11 cellular contexts compared by ENCODE assay signal in genomic region chr14:72781476-72782181, GRCh38.
DNase-seq lines count a peak whose midpoint lies in the region; ATAC-seq and TF ChIP-seq lines count a peak whose summit lies in the region.
"Had no signal": no experiment of that assay in that cellular context is flagged by ENCODE, and none has a peak within 500 bp of the region (broad histone marks: within the 10 kb centered on the region; RNA-seq: fewer than 3 reads in every experiment).

No MANE protein-coding gene starts in this region.

- POLR2A ChIA-PET in activated CD8-positive, alpha-beta T cell treated with anti-CD3 and anti-CD28 coated beads, Interleukin-2, amount 10 ng/mL, durations not matched to agents 7 days and 5 days (lab: Charles Lee): no interaction called here

- H3K27ac ChIP-seq in OCI-LY3 (ENCODE audit: low read length) (peak overlapping the region; percentile 25; the same call in 1 of the 2 replicates), MM.1S (ENCODE audit: low read length) (no peak overlapping the region)

- H3K4me3 ChIP-seq in OCI-LY3 (ENCODE audit: low read length) (no peak overlapping the region), epithelial cell of proximal tubule (ENCODE audit: low read depth, low read length) (no peak overlapping the region), MM.1S (ENCODE audit: low read length) (no peak overlapping the region)

- no peak overlapping the region for H2AFZ ChIP-seq in OCI-LY3 (ENCODE audit: low read depth, low read length)
- H2AFZ ChIP-seq in MM.1S (ENCODE audit: low read length): no peak overlapping the region

- DNase-seq in Calu3 (peak; percentile 75), epithelial cell of proximal tubule (ENCODE audit: low read depth) (peak; percentile 10), osteocyte (ENCODE audit: extremely low spot score, unreplicated experiment) (peak; percentile 49), SKM-1 (lab: John Stamatoyannopoulos, UW; ENCODE audit: unreplicated experiment) (no peak), SIG-M5 treated with dmso at 0.1 percent for 504 hours (lab: John Stamatoyannopoulos, UW; ENCODE audit: unreplicated experiment) (no peak), MM.1S (no peak)
- DNase-seq in activated CD8-positive, alpha-beta T cell treated with anti-CD3 and anti-CD28 coated beads, Interleukin-2, amount 10 ng/mL, durations not matched to agents 7 days and 5 days: no peak
- DNase-seq: central memory CD4-positive, alpha-beta T cell; naive thymus-derived CD4-positive, alpha-beta T cell; stimulated activated CD4-positive, alpha-beta T cell treated with anti-CD3 and anti-CD28 coated beads, Interleukin-4, amount 100 ng/mL, for 1 hour had no signal

- intact Hi-C loops in Calu3 (cut with micrococcal nuclease; ENCODE audit: unreplicated experiment): loop anchor here (2.0 to 10.0 kb wide), 3 partner anchors 113 to 264 kb away; partner anchors contain the start of gene DPF3

- H3K36me3 ChIP-seq in OCI-LY3 (replicated peaks; ENCODE audit: low read depth, low read length): peaks cover 36% of the 10 kb centered on the region
- no peaks in the 10 kb centered on the region for H3K36me3 ChIP-seq in MM.1S (replicated peaks; ENCODE audit: insufficient read depth, low read length)

- H3K27ac Mint-ChIP-seq in Calu3 (ENCODE audit: unreplicated experiment) (peak overlapping the region; percentile 49), osteocyte (ENCODE audit: unreplicated experiment) (peak overlapping the region; percentile 69)
- no peak overlapping the region for H3K27ac Mint-ChIP-seq in activated CD8-positive, alpha-beta T cell treated with anti-CD3 and anti-CD28 coated beads, Interleukin-2, amount 10 ng/mL, durations not matched to agents 7 days and 5 days
- H3K27ac Mint-ChIP-seq: naive thymus-derived CD4-positive, alpha-beta T cell had no signal

- no TSS peak for BruUV-seq in Calu3 (replicated peaks; lab: Mats Ljungman, UMichigan)

- peak overlapping the region; percentile 38 for H3K4me2 ChIP-seq in OCI-LY3 (ENCODE audit: low read length)
- no peak overlapping the region for H3K4me2 ChIP-seq in MM.1S (ENCODE audit: low read depth, low read length)

- no peak overlapping the region; the same call in 1 of the 2 replicates for H3K9ac ChIP-seq in OCI-LY3 (ENCODE audit: low read length)
- H3K9ac ChIP-seq in MM.1S (ENCODE audit: low read length): no peak overlapping the region

- H4K20me1 ChIP-seq in OCI-LY3 (ENCODE audit: insufficient read depth, low read length) (no peaks in the 10 kb centered on the region), MM.1S (ENCODE audit: insufficient read depth, low read length) (no peaks in the 10 kb centered on the region)

- no peaks in the 10 kb centered on the region for H3K9me2 ChIP-seq in MM.1S (replicated peaks; ENCODE audit: insufficient read depth, low read length)

- peaks cover 4% of the 10 kb centered on the region for H3K36me3 Mint-ChIP-seq in Calu3 (ENCODE audit: insufficient read depth, unreplicated experiment)
- H3K36me3 Mint-ChIP-seq in osteocyte (ENCODE audit: unreplicated experiment): no peaks in the 10 kb centered on the region
- peaks cover 13% of the 10 kb centered on the region for H3K36me3 Mint-ChIP-seq in activated CD8-positive, alpha-beta T cell treated with anti-CD3 and anti-CD28 coated beads, Interleukin-2, amount 10 ng/mL, durations not matched to agents 7 days and 5 days (ENCODE audit: low read depth)

- no peak for TF ChIP-seq CTCF in Calu3 (IDR thresholded peaks at IDR 0.05; ENCODE audit: unreplicated experiment)
- no peak for TF ChIP-seq CTCF in OCI-LY3 (IDR thresholded peaks at IDR 0.05; ENCODE audit: low read depth, low read length)
- TF ChIP-seq CTCF in epithelial cell of proximal tubule (conservative IDR thresholded peaks at IDR 0.05; ENCODE audit: low read depth, low read length): no peak
- no peak for TF ChIP-seq CTCF in osteocyte (IDR thresholded peaks at IDR 0.05)
- TF ChIP-seq CTCF in MM.1S (IDR thresholded peaks at IDR 0.05; ENCODE audit: low read length): no peak

- no peak overlapping the region for H3K4me3 Mint-ChIP-seq in Calu3 (ENCODE audit: low read depth, unreplicated experiment)
- H3K4me3 Mint-ChIP-seq in osteocyte (ENCODE audit: unreplicated experiment): no peak overlapping the region
- H3K4me3 Mint-ChIP-seq in activated CD8-positive, alpha-beta T cell treated with anti-CD3 and anti-CD28 coated beads, Interleukin-2, amount 10 ng/mL, durations not matched to agents 7 days and 5 days: no peak overlapping the region
- H3K4me3 Mint-ChIP-seq: naive thymus-derived CD4-positive, alpha-beta T cell had no signal

- H3K79me2 ChIP-seq in OCI-LY3 (ENCODE audit: low read length): peaks cover 50% of the 10 kb centered on the region
- peaks cover 80% of the 10 kb centered on the region for H3K79me2 ChIP-seq in MM.1S (ENCODE audit: low read length)

- H3K4me1 Mint-ChIP-seq in Calu3 (ENCODE audit: low read depth, unreplicated experiment) (peaks cover 54% of the 10 kb centered on the region), osteocyte (ENCODE audit: unreplicated experiment) (peaks cover 35% of the 10 kb centered on the region)
- H3K4me1 Mint-ChIP-seq in activated CD8-positive, alpha-beta T cell treated with anti-CD3 and anti-CD28 coated beads, Interleukin-2, amount 10 ng/mL, durations not matched to agents 7 days and 5 days (ENCODE audit: low read depth): peaks cover 12% of the 10 kb centered on the region

- H3K27me3 Mint-ChIP-seq in Calu3 (ENCODE audit: unreplicated experiment) (no peaks in the 10 kb centered on the region), osteocyte (ENCODE audit: unreplicated experiment) (no peaks in the 10 kb centered on the region)
- H3K27me3 Mint-ChIP-seq in activated CD8-positive, alpha-beta T cell treated with anti-CD3 and anti-CD28 coated beads, Interleukin-2, amount 10 ng/mL, durations not matched to agents 7 days and 5 days (ENCODE audit: low read depth): peaks cover 5% of the 10 kb centered on the region
- H3K27me3 Mint-ChIP-seq: naive thymus-derived CD4-positive, alpha-beta T cell had no signal

- H3K4me1 ChIP-seq in OCI-LY3 (ENCODE audit: low read length): peaks cover 72% of the 10 kb centered on the region
- no peaks in the 10 kb centered on the region for H3K4me1 ChIP-seq in MM.1S (ENCODE audit: low read length)

- H3F3A ChIP-seq in MM.1S (ENCODE audit: insufficient read depth, low read length): no peaks in the 10 kb centered on the region

- CTCF ChIA-PET in Calu3 (lab: Charles Lee): interaction anchor here (0.6 to 1.5 kb wide), 7 partner anchors 18 to 268 kb away, joined by 3 to 6 read pairs (median 3); partner anchors contain the start of genes DCAF4 and DPF3
- CTCF ChIA-PET in activated CD8-positive, alpha-beta T cell treated with anti-CD3 and anti-CD28 coated beads, Interleukin-2, amount 10 ng/mL, durations not matched to agents 7 days and 5 days (lab: Charles Lee): no interaction called here

- H3K9me3 Mint-ChIP-seq in Calu3 (ENCODE audit: low read depth, unreplicated experiment) (no peaks in the 10 kb centered on the region), osteocyte (ENCODE audit: unreplicated experiment) (no peaks in the 10 kb centered on the region)
- peaks cover 7% of the 10 kb centered on the region for H3K9me3 Mint-ChIP-seq in activated CD8-positive, alpha-beta T cell treated with anti-CD3 and anti-CD28 coated beads, Interleukin-2, amount 10 ng/mL, durations not matched to agents 7 days and 5 days (ENCODE audit: insufficient read depth)

- H3K9me3 ChIP-seq in OCI-LY3 (ENCODE audit: insufficient read depth, low read length) (peaks cover 5% of the 10 kb centered on the region; the same call in 1 of the 2 replicates), MM.1S (replicated peaks; ENCODE audit: insufficient read depth, low read length) (no peaks in the 10 kb centered on the region)

- ATAC-seq in activated CD8-positive, alpha-beta T cell treated with anti-CD3 and anti-CD28 coated beads, Interleukin-2, amount 10 ng/mL, durations not matched to agents 7 days and 5 days: no peak
- ATAC-seq: naive thymus-derived CD4-positive, alpha-beta T cell had no signal

- no peaks in the 10 kb centered on the region for H3K27me3 ChIP-seq in OCI-LY3 (ENCODE audit: low read depth, low read length)
- H3K27me3 ChIP-seq in MM.1S (replicated peaks; ENCODE audit: insufficient read depth, low read length): no peaks in the 10 kb centered on the region

Comparison
In these comparisons a context has a peak if more than half of its experiments do, and no peak if none do; other contexts are left out.
1. DNase-seq: peak in Calu3 (single experiment), epithelial cell of proximal tubule (single experiment) and osteocyte (single experiment); none in SKM-1 (single experiment), SIG-M5 treated with dmso at 0.1 percent for 504 hours (single experiment), activated CD8-positive, alpha-beta T cell treated with anti-CD3 and anti-CD28 coated beads, Interleukin-2, amount 10 ng/mL, durations not matched to agents 7 days and 5 days (single experiment) and MM.1S (single experiment).